ENCODE assay signal across 1 cellular context in the genomic region with DNA sequence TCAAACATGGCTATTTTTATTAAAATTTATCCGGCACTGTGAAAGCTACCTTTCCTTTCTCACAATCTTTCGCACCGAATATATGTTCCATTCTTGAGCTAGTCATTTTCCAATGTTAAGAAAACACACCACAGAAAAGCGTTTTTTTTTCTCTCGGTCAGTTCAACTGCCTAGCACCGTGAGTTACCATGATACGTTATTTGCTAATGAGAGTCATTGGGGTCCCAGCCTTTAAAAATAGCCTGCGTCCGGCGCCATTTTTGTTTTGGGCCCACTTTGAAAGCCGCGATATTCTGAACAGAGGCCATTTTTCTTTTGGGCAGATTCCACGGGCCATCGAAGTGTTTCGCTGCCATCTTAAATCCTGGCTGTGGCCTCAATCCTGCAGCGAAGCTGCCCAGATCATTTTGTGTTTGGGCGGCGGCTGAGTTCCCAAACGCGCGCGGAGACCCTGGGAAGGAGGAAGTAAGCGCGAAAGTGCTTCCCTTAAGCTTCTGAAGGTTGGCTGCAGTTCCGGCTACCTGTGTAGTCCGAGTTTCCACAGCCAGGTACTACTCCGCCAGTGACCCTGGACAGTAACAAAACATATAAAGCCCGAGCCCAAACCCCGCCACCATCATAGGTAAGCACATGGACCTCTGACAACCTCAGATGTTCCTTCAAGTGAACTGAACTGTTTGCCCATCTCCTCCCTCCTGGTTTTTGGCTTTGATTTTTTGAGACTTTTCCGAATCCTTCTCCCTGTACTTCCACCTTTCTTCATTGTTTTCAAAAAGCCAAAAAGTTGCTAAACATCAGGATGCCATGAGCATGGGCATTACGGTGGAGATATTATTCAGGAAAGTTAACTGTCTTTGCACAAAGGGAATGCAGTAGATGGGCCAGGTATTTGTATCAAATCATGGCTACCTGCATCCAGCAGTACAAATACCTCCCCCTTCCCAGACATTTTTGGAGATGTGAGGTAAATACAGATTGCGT.
TF ChIP-seq lines count a peak whose summit lies in the region.

A gene (plus strand): TSS at position 474 of the 981 bp plus-strand sequence. CDS start 22,900 bp downstream, outside the sequence.

TF ChIP-seq in GM12878, 131 proteins besides CTCF, POLR2A, EP300 and RAD21 (continued from another document):
- TF ChIP-seq, protein P1, sequence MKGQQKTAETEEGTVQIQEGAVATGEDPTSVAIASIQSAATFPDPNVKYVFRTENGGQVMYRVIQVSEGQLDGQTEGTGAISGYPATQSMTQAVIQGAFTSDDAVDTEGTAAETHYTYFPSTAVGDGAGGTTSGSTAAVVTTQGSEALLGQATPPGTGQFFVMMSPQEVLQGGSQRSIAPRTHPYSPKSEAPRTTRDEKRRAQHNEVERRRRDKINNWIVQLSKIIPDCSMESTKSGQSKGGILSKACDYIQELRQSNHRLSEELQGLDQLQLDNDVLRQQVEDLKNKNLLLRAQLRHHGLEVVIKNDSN (IDR thresholded peaks at IDR 0.05; ENCODE audit: borderline replicate concordance, extremely low read length, insufficient read depth, low read depth, low read length), result no peak
- TF ChIP-seq, protein P2, sequence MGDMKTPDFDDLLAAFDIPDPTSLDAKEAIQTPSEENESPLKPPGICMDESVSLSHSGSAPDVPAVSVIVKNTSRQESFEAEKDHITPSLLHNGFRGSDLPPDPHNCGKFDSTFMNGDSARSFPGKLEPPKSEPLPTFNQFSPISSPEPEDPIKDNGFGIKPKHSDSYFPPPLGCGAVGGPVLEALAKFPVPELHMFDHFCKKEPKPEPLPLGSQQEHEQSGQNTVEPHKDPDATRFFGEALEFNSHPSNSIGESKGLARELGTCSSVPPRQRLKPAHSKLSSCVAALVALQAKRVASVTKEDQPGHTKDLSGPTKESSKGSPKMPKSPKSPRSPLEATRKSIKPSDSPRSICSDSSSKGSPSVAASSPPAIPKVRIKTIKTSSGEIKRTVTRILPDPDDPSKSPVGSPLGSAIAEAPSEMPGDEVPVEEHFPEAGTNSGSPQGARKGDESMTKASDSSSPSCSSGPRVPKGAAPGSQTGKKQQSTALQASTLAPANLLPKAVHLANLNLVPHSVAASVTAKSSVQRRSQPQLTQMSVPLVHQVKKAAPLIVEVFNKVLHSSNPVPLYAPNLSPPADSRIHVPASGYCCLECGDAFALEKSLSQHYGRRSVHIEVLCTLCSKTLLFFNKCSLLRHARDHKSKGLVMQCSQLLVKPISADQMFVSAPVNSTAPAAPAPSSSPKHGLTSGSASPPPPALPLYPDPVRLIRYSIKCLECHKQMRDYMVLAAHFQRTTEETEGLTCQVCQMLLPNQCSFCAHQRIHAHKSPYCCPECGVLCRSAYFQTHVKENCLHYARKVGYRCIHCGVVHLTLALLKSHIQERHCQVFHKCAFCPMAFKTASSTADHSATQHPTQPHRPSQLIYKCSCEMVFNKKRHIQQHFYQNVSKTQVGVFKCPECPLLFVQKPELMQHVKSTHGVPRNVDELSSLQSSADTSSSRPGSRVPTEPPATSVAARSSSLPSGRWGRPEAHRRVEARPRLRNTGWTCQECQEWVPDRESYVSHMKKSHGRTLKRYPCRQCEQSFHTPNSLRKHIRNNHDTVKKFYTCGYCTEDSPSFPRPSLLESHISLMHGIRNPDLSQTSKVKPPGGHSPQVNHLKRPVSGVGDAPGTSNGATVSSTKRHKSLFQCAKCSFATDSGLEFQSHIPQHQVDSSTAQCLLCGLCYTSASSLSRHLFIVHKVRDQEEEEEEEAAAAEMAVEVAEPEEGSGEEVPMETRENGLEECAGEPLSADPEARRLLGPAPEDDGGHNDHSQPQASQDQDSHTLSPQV (IDR thresholded peaks at IDR 0.05), result no peak
- TF ChIP-seq WRNIP1 (IDR thresholded peaks at IDR 0.05; ENCODE audit: borderline replicate concordance, low read depth, low read length) (no peak), POU2F2 (IDR thresholded peaks at IDR 0.05; ENCODE audit: borderline replicate concordance, low read depth, low read length) (0 out of 3 replicates have a peak, but pooled peaks have one; percentile 54), HDGF (IDR thresholded peaks at IDR 0.05) (no peak), NRF1 (conservative IDR thresholded peaks at IDR 0.05; ENCODE audit: low read depth, low read length) (no peak), CREB1 (IDR thresholded peaks at IDR 0.05; ENCODE audit: low read depth) (peak; percentile 74), RB1 (IDR thresholded peaks at IDR 0.05; ENCODE audit: borderline replicate concordance) (peak; percentile 64; the same call in 1 of the 2 replicates), NR2F1 (conservative IDR thresholded peaks at IDR 0.05) (0 out of 2 replicates have a peak, but pooled peaks have one; percentile 53), SIX5 (IDR thresholded peaks at IDR 0.05; ENCODE audit: low read depth, low read length, severe bottlenecking) (peak; percentile 97), BRCA1 (IDR thresholded peaks at IDR 0.05; ENCODE audit: low read depth, low read length) (peak; percentile 57; the same call in 1 of the 2 replicates), GATAD2B (conservative IDR thresholded peaks at IDR 0.05; ENCODE audit: low read depth) (peak; percentile 27; the same call in 1 of the 2 replicates), SMC3 (IDR thresholded peaks at IDR 0.05; ENCODE audit: borderline replicate concordance, low read length) (no peak), MXI1 (IDR thresholded peaks at IDR 0.05; ENCODE audit: low read depth, low read length) (peak; percentile 50), ZNF217 (IDR thresholded peaks at IDR 0.05) (no peak), MTA2 (IDR thresholded peaks at IDR 0.05; ENCODE audit: low read depth) (0 out of 2 replicates have a peak, but pooled peaks have one; percentile 22)
- TF ChIP-seq, protein P3, sequence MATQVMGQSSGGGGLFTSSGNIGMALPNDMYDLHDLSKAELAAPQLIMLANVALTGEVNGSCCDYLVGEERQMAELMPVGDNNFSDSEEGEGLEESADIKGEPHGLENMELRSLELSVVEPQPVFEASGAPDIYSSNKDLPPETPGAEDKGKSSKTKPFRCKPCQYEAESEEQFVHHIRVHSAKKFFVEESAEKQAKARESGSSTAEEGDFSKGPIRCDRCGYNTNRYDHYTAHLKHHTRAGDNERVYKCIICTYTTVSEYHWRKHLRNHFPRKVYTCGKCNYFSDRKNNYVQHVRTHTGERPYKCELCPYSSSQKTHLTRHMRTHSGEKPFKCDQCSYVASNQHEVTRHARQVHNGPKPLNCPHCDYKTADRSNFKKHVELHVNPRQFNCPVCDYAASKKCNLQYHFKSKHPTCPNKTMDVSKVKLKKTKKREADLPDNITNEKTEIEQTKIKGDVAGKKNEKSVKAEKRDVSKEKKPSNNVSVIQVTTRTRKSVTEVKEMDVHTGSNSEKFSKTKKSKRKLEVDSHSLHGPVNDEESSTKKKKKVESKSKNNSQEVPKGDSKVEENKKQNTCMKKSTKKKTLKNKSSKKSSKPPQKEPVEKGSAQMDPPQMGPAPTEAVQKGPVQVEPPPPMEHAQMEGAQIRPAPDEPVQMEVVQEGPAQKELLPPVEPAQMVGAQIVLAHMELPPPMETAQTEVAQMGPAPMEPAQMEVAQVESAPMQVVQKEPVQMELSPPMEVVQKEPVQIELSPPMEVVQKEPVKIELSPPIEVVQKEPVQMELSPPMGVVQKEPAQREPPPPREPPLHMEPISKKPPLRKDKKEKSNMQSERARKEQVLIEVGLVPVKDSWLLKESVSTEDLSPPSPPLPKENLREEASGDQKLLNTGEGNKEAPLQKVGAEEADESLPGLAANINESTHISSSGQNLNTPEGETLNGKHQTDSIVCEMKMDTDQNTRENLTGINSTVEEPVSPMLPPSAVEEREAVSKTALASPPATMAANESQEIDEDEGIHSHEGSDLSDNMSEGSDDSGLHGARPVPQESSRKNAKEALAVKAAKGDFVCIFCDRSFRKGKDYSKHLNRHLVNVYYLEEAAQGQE (IDR thresholded peaks at IDR 0.05; ENCODE audit: low read depth, low read length), result no peak
- TF ChIP-seq, protein P4, sequence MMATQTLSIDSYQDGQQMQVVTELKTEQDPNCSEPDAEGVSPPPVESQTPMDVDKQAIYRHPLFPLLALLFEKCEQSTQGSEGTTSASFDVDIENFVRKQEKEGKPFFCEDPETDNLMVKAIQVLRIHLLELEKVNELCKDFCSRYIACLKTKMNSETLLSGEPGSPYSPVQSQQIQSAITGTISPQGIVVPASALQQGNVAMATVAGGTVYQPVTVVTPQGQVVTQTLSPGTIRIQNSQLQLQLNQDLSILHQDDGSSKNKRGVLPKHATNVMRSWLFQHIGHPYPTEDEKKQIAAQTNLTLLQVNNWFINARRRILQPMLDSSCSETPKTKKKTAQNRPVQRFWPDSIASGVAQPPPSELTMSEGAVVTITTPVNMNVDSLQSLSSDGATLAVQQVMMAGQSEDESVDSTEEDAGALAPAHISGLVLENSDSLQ (IDR thresholded peaks at IDR 0.05), result no peak
